ENCODE assay signal across 30 cellular contexts in genomic region chr1:246479061-246479460, GRCh38.
"Had no signal": no experiment of that assay in that cellular context is flagged by ENCODE, and none has a peak within 500 bp of the region (broad histone marks: within the 10 kb centered on the region; RNA-seq: fewer than 3 reads in every experiment).

No MANE protein-coding gene starts in this region.

- H2AFZ ChIP-seq: neural progenitor cell, parathyroid adenoma had no signal

- ATAC-seq: naive thymus-derived CD4-positive, alpha-beta T cell; natural killer cell; right lobe of liver; stimulated activated memory B cell treated with anti-CD40 and anti-IgM and Interleukin-4, amounts not matched to agents 10 μg/mL and 1 μg/mL and 100 μg/mL, for 72 hours; stimulated activated naive CD8-positive, alpha-beta T cell treated with anti-CD3 and anti-CD28 coated beads, Interleukin-15, amount 100 ng/mL, for 72 hours; stimulated activated naive CD8-positive, alpha-beta T cell treated with anti-CD3 and anti-CD28 coated beads, Interleukin-15, Interleukin-2, amounts not matched to agents 100 U/mL and 50 U/mL, for 24 hours; upper lobe of right lung had no signal

- H3K27ac ChIP-seq: neural progenitor cell, ovary, parathyroid adenoma, right atrium auricular region, right lobe of liver, sigmoid colon, skin epidermis, spleen, suprapubic skin, testis, tibial artery, transverse colon, upper lobe of right lung, uterus had no signal

- H3K9me3 ChIP-seq: ovary, right atrium auricular region, right lobe of liver, sigmoid colon, spleen, suprapubic skin, testis, tibial artery, transverse colon, upper lobe of right lung, uterus had no signal

- H3K27me3 ChIP-seq: neural progenitor cell, ovary, right atrium auricular region, right lobe of liver, sigmoid colon, spleen, suprapubic skin, testis, tibial artery, transverse colon, upper lobe of right lung, uterus had no signal

- H3K9ac ChIP-seq: neural progenitor cell, parathyroid adenoma had no signal

- H3K4me1 ChIP-seq: neural progenitor cell, parathyroid adenoma, right atrium auricular region had no signal

- H3K4me2 ChIP-seq: neural progenitor cell, smooth muscle cell had no signal

- H3K79me2 ChIP-seq: parathyroid adenoma had no signal

- DNase-seq: naive thymus-derived CD4-positive, alpha-beta T cell; natural killer cell; occipital lobe; ovary; posterior cingulate gyrus; retina; right lobe of liver; sigmoid colon; spleen; stimulated activated CD4-positive, alpha-beta T cell treated with anti-CD3 and anti-CD28 coated beads, Interleukin-12 subunit alpha, Interleukin-12 subunit beta, amount 100 ng/mL, for 4 hours; stimulated activated CD4-positive, alpha-beta T cell treated with anti-CD3 and anti-CD28 coated beads, Interleukin-1b, Interleukin-23, amount 100 ng/mL, for 48 hours; stimulated activated CD4-positive, alpha-beta T cell treated with anti-CD3 and anti-CD28 coated beads, Interleukin-4, amount 100 ng/mL, for 1 hour; stimulated activated CD4-positive, alpha-beta T cell treated with anti-CD3 and anti-CD28 coated beads, Interleukin-4, amount 100 ng/mL, for 4 hours; stimulated activated CD8-positive, alpha-beta memory T cell treated with anti-CD3 and anti-CD28 coated beads, Interleukin-4, amount 100 ng/mL, for 48 hours; stimulated activated naive CD4-positive, alpha-beta T cell; stimulated activated naive CD8-positive, alpha-beta T cell treated with anti-CD3 and anti-CD28 coated beads, Interleukin-15, amount 100 ng/mL, for 72 hours; stimulated activated naive CD8-positive, alpha-beta T cell treated with anti-CD3 and anti-CD28 coated beads, Interleukin-15, Interleukin-2, amounts not matched to agents 100 U/mL and 50 U/mL, for 24 hours; substantia nigra; testis; tibial artery; transverse colon; upper lobe of right lung; uterus had no signal

- H3K4me3 ChIP-seq: neural progenitor cell, ovary, right atrium auricular region, right lobe of liver, sigmoid colon, skin epidermis, smooth muscle cell, spleen, suprapubic skin, testis, tibial artery, transverse colon, upper lobe of right lung, uterus had no signal

- H3K36me3 ChIP-seq: neural progenitor cell, ovary, right atrium auricular region, right lobe of liver, sigmoid colon, spleen, suprapubic skin, tibial artery, transverse colon, upper lobe of right lung, uterus had no signal
